ENCODE assay signal across 13 cellular contexts in genomic region chr11:123616505-123617198, GRCh38. TPM values are rescaled to one million over a fixed set of nuclear protein-coding genes. Genes with fewer than 3 reads are reported as not detected.
DNase-seq lines count a peak whose midpoint lies in the region; ATAC-seq and TF ChIP-seq lines count a peak whose summit lies in the region.
"Had no signal": no experiment of that assay in that cellular context is flagged by ENCODE, and none has a peak within 500 bp of the region (broad histone marks: within the 10 kb centered on the region; RNA-seq: fewer than 3 reads in every experiment).

No MANE protein-coding gene starts in this region.

- no peak overlapping the region for H3K27ac Mint-ChIP-seq in GM23338
- H3K27ac Mint-ChIP-seq: neural progenitor cell had no signal

- intact Hi-C loops in gastrocnemius medialis (cut with DNase I; ENCODE audit: low total_unique reads) = no loop called here

- H3K4me1 ChIP-seq in hepatocyte (ENCODE audit: insufficient read depth) (no peaks in the 10 kb centered on the region), gastrocnemius medialis (peaks cover 3 to 13% of the 10 kb centered on the region in 2 donors), GM23338 (ENCODE audit: insufficient read depth) (no peaks in the 10 kb centered on the region)
- H3K4me1 ChIP-seq: Caco-2 had no signal

- no peaks in the 10 kb centered on the region for H3K4me1 Mint-ChIP-seq in GM23338
- H3K4me1 Mint-ChIP-seq: neural progenitor cell had no signal

- H3K9me3 ChIP-seq in hepatocyte (ENCODE audit: low read depth) (no peaks in the 10 kb centered on the region), gastrocnemius medialis (no peaks in the 10 kb centered on the region)
- H3K9me3 ChIP-seq: Caco-2 had no signal

- peak; percentile 98 to 100 for ATAC-seq in gastrocnemius medialis
- ATAC-seq in GM23338 = no peak
- ATAC-seq in HG02610 (IDR thresholded peaks at IDR 0.05; ENCODE audit: unreplicated experiment) = no peak

- H3K9me3 Mint-ChIP-seq in GM23338 = no peaks in the 10 kb centered on the region
- H3K9me3 Mint-ChIP-seq: neural progenitor cell had no signal

- H3K9me2 ChIP-seq in hepatocyte (replicated peaks; ENCODE audit: insufficient read depth) = no peaks in the 10 kb centered on the region
- no peaks in the 10 kb centered on the region for H3K9me2 ChIP-seq in GM23338 (ENCODE audit: insufficient read depth)

- H3K36me3 Mint-ChIP-seq in GM23338 (ENCODE audit: low read depth) = peaks cover 16% of the 10 kb centered on the region

- H3K4me3 ChIP-seq in cardiac fibroblast (replicated peaks in 1 of 2; ENCODE audit: low read depth in 2 of 2, low read length in 2 of 2) (no peak overlapping the region), hepatocyte (no peak overlapping the region), gastrocnemius medialis (no peak overlapping the region), GM23338 (no peak overlapping the region)
- H3K4me3 ChIP-seq: neural progenitor cell had no signal

- H3K79me2 ChIP-seq in hepatocyte (no peaks in the 10 kb centered on the region), GM23338 (replicated peaks; ENCODE audit: insufficient read depth) (no peaks in the 10 kb centered on the region)

- H3K4me3 Mint-ChIP-seq in GM23338 = no peak overlapping the region
- H3K4me3 Mint-ChIP-seq: neural progenitor cell had no signal

- H4K20me1 ChIP-seq in hepatocyte (ENCODE audit: insufficient read depth, poor library complexity, severe bottlenecking) (no peaks in the 10 kb centered on the region), GM23338 (replicated peaks; ENCODE audit: insufficient read depth) (no peaks in the 10 kb centered on the region)

- no peaks in the 10 kb centered on the region for H3K36me3 ChIP-seq in hepatocyte (replicated peaks; ENCODE audit: insufficient read depth, low read depth)
- peaks cover 0 to 9% of the 10 kb centered on the region in 2 donors for H3K36me3 ChIP-seq in gastrocnemius medialis
- no peaks in the 10 kb centered on the region; the same call in 1 of the 2 replicates for H3K36me3 ChIP-seq in GM23338 (ENCODE audit: insufficient read depth)
- H3K36me3 ChIP-seq: neural progenitor cell had no signal

- TF ChIP-seq CTCF in cardiac fibroblast (IDR thresholded peaks at IDR 0.05; ENCODE audit: low read depth, low read length) (no peak), hepatocyte (IDR thresholded peaks at IDR 0.05; ENCODE audit: poor library complexity) (no peak), gastrocnemius medialis (IDR thresholded peaks at IDR 0.05 in 4 of 5, conservative IDR thresholded peaks at IDR 0.05 in 1 of 5) (no peak), GM23338 (conservative IDR thresholded peaks at IDR 0.05; ENCODE audit: low read depth in 2 of 2) (no peak)

- H3K27me3 Mint-ChIP-seq in GM23338 (ENCODE audit: insufficient read depth, low read depth, poor library complexity) = peaks cover 2% of the 10 kb centered on the region

- DNase-seq in GM04504 (ENCODE audit: low read depth) (peak; percentile 38), cardiac fibroblast (ENCODE audit: low read depth in 2 of 2) (peak; percentile 78 to 92), hepatocyte (ENCODE audit: low spot score) (peak; percentile 46), gastrocnemius medialis (peak; percentile 81 to 88), GM23338 (ENCODE audit: low spot score) (no peak), NCI-H2171 (lab: John Stamatoyannopoulos, UW) (no peak), NCI-H1436 treated with DMSO at 0.1 percent for 48 hours (lab: John Stamatoyannopoulos, UW) (no peak)
- DNase-seq: activated effector memory CD4-positive, alpha-beta T cell treated with Interleukin-2 at 50 U/mL for 16 hours; Caco-2; NCI-H1436 had no signal

- TF ChIP-seq POLR2A in gastrocnemius medialis (IDR thresholded peaks at IDR 0.05) = no peak

- H3K4me2 ChIP-seq in hepatocyte (no peak overlapping the region), GM23338 (no peak overlapping the region)
- H3K4me2 ChIP-seq: neural progenitor cell had no signal

- H2AFZ ChIP-seq in hepatocyte = no peak overlapping the region
- H2AFZ ChIP-seq in GM23338 = no peak overlapping the region
- H2AFZ ChIP-seq: neural progenitor cell had no signal

- no peaks in the 10 kb centered on the region for H3F3A ChIP-seq in GM23338 (replicated peaks; ENCODE audit: low read depth)

- WGBS in hepatocyte (ENCODE audit: low lambda C conversion rate, missing lambda C conversion rate) = 76% methylated on average over 11 of the region's 11 CpGs

- in situ Hi-C loops in gastrocnemius medialis (cut with MboI; ENCODE audit: low sequenced_read_pairs in 4 of 4) = no loop called here

- H3K27me3 ChIP-seq in hepatocyte (no peaks in the 10 kb centered on the region), gastrocnemius medialis (no peaks in the 10 kb centered on the region), GM23338 (ENCODE audit: insufficient read depth) (no peaks in the 10 kb centered on the region)
- H3K27me3 ChIP-seq: neural progenitor cell had no signal

- no peak overlapping the region for H3K27ac ChIP-seq in hepatocyte
- peak overlapping the region; percentile 74 to 83 (median 80) for H3K27ac ChIP-seq in gastrocnemius medialis
- no peak overlapping the region for H3K27ac ChIP-seq in GM23338 (ENCODE audit: low read depth)
- H3K27ac ChIP-seq: neural progenitor cell had no signal

TF ChIP-seq in GM23338, 12 proteins besides CTCF, POLR2A, EP300 and RAD21 (continues in another document):
- TF ChIP-seq JUNB (IDR thresholded peaks at IDR 0.05; ENCODE audit: unreplicated experiment) (no peak), EZH2 (IDR thresholded peaks at IDR 0.05; ENCODE audit: low read depth, unreplicated experiment) (no peak), NANOG (IDR thresholded peaks at IDR 0.05; ENCODE audit: borderline replicate concordance) (no peak), STAT1 (IDR thresholded peaks at IDR 0.05; ENCODE audit: unreplicated experiment) (no peak), ZNF331 (CRISPR knock-in tag; IDR thresholded peaks at IDR 0.05; ENCODE audit: low read depth) (no peak)
- TF ChIP-seq, protein P1, sequence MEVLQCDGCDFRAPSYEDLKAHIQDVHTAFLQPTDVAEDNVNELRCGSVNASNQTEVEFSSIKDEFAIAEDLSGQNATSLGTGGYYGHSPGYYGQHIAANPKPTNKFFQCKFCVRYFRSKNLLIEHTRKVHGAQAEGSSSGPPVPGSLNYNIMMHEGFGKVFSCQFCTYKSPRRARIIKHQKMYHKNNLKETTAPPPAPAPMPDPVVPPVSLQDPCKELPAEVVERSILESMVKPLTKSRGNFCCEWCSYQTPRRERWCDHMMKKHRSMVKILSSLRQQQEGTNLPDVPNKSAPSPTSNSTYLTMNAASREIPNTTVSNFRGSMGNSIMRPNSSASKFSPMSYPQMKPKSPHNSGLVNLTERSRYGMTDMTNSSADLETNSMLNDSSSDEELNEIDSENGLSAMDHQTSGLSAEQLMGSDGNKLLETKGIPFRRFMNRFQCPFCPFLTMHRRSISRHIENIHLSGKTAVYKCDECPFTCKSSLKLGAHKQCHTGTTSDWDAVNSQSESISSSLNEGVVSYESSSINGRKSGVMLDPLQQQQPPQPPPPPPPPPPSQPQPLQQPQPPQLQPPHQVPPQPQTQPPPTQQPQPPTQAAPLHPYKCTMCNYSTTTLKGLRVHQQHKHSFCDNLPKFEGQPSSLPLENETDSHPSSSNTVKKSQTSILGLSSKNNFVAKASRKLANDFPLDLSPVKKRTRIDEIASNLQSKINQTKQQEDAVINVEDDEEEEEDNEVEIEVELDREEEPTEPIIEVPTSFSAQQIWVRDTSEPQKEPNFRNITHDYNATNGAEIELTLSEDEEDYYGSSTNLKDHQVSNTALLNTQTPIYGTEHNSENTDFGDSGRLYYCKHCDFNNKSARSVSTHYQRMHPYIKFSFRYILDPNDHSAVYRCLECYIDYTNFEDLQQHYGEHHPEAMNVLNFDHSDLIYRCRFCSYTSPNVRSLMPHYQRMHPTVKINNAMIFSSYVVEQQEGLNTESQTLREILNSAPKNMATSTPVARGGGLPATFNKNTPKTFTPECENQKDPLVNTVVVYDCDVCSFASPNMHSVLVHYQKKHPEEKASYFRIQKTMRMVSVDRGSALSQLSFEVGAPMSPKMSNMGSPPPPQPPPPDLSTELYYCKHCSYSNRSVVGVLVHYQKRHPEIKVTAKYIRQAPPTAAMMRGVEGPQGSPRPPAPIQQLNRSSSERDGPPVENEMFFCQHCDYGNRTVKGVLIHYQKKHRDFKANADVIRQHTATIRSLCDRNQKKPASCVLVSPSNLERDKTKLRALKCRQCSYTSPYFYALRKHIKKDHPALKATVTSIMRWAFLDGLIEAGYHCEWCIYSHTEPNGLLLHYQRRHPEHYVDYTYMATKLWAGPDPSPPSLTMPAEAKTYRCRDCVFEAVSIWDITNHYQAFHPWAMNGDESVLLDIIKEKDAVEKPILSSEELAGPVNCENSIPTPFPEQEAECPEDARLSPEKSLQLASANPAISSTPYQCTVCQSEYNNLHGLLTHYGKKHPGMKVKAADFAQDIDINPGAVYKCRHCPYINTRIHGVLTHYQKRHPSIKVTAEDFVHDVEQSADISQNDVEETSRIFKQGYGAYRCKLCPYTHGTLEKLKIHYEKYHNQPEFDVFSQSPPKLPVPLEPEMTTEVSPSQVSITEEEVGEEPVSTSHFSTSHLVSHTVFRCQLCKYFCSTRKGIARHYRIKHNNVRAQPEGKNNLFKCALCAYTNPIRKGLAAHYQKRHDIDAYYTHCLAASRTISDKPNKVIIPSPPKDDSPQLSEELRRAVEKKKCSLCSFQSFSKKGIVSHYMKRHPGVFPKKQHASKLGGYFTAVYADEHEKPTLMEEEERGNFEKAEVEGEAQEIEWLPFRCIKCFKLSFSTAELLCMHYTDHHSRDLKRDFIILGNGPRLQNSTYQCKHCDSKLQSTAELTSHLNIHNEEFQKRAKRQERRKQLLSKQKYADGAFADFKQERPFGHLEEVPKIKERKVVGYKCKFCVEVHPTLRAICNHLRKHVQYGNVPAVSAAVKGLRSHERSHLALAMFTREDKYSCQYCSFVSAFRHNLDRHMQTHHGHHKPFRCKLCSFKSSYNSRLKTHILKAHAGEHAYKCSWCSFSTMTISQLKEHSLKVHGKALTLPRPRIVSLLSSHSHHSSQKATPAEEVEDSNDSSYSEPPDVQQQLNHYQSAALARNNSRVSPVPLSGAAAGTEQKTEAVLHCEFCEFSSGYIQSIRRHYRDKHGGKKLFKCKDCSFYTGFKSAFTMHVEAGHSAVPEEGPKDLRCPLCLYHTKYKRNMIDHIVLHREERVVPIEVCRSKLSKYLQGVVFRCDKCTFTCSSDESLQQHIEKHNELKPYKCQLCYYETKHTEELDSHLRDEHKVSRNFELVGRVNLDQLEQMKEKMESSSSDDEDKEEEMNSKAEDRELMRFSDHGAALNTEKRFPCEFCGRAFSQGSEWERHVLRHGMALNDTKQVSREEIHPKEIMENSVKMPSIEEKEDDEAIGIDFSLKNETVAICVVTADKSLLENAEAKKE (CRISPR knock-in tag; IDR thresholded peaks at IDR 0.05) = no peak

RNA-seq across cellular contexts. Expression of gene SCN3B, which starts 37.8 kb away (rescaled TPM):
- total RNA-seq in hepatocyte (1.6 and 1.8 TPM in 2 replicates), gastrocnemius medialis (10 to 100 TPM in 1 of 4 donors, 1 to 10 TPM in 3; 3.0 to 10.5 (median 4.9) TPM)
- polyA plus RNA-seq in hepatocyte (0.30 and 1.3 TPM in 2 replicates), GM23338 (2016; fragmentation: Nextera tagmentation; extraction: Ambion mirVana) (0.56 and 0.74 TPM in 2 replicates)
- 1.7 and 2.2 TPM in 2 replicates for total RNA-seq in GM23338 (2014; rRNA removed; shearing (Covaris generic))
- total RNA-seq: OCI-LY7 had no signal

Comparison
In these comparisons a context has a peak if more than half of its experiments do, and no peak if none do; other contexts are left out.
1. DNase-seq: peak in GM04504 (single experiment), cardiac fibroblast (2 of 2), hepatocyte (single experiment) and gastrocnemius medialis (2 of 2); none in GM23338 (single experiment), NCI-H2171 (single experiment) and NCI-H1436 treated with DMSO at 0.1 percent for 48 hours (single experiment).
2. H3K27ac ChIP-seq: peak in gastrocnemius medialis (4 of 4); none in hepatocyte (single experiment) and GM23338 (single experiment).
3. ATAC-seq: peak in gastrocnemius medialis (2 of 2); none in GM23338 (single experiment) and HG02610 (single experiment).